18 cellular contexts compared by ENCODE assay signal in genomic region chr12:80272516-80272915, GRCh38.
DNase-seq lines count a peak whose midpoint lies in the region; ATAC-seq and TF ChIP-seq lines count a peak whose summit lies in the region.
"Had no signal": no experiment of that assay in that cellular context is flagged by ENCODE, and none has a peak within 500 bp of the region (broad histone marks: within the 10 kb centered on the region; RNA-seq: fewer than 3 reads in every experiment).

No MANE protein-coding gene starts in this region.

- H3K9me1 ChIP-seq in IMR-90 (ENCODE audit: insufficient read depth, low read length), result no peaks in the 10 kb centered on the region

- H2AFZ ChIP-seq in IMR-90 (replicated peaks; ENCODE audit: low read length, poor library complexity) (no peak overlapping the region), SK-N-SH (ENCODE audit: low read depth) (no peak overlapping the region)

- H3K27me3 ChIP-seq in A673 (replicated peaks; ENCODE audit: insufficient read depth, low read depth, low read length, poor library complexity) (no peaks in the 10 kb centered on the region), IMR-90 (ENCODE audit: control insufficient read depth, insufficient read depth, low read length) (no peaks in the 10 kb centered on the region), SK-N-SH (ENCODE audit: insufficient read depth) (no peaks in the 10 kb centered on the region), thyroid gland (no peaks in the 10 kb centered on the region)
- H3K27me3 ChIP-seq: Peyer's patch had no signal

- H3K9ac ChIP-seq in IMR-90 (ENCODE audit: low read depth, low read length) (no peak overlapping the region), SK-N-SH (no peak overlapping the region)

- no peak overlapping the region for H2AK9ac ChIP-seq in IMR-90 (replicated peaks; ENCODE audit: low read depth, low read length, poor library complexity)

- no peak overlapping the region for H3K4ac ChIP-seq in IMR-90 (ENCODE audit: low read depth, low read length)

- H3K4me1 ChIP-seq in A673 (ENCODE audit: insufficient read depth, low read length, poor library complexity, severe bottlenecking) (peaks cover 17% of the 10 kb centered on the region), IMR-90 (ENCODE audit: control insufficient read depth, insufficient read depth, low read length) (peaks cover 4% of the 10 kb centered on the region), SK-N-SH (ENCODE audit: control insufficient read depth in 1 of 2, insufficient read depth in 2 of 2, low read depth in 1 of 2, low read length in 1 of 2) (peaks cover 0 to 10% of the 10 kb centered on the region in 2 experiments; a peak in 2 of 4 replicates), thyroid gland (no peaks in the 10 kb centered on the region)
- H3K4me1 ChIP-seq: Peyer's patch had no signal

- no peaks in the 10 kb centered on the region for H3K9me2 ChIP-seq in SK-N-SH

- TF ChIP-seq RAD21 in IMR-90 (IDR thresholded peaks at IDR 0.05; ENCODE audit: low read length) (no peak), SK-N-SH (IDR thresholded peaks at IDR 0.05; ENCODE audit: low read length) (no peak)

- intact Hi-C loops in A673 (cut with micrococcal nuclease; ENCODE audit: unreplicated experiment) (loop anchor here (10.0 kb wide), 1 partner anchor 718 kb away; no protein-coding TSS in a partner anchor), IMR-90 (cut with micrococcal nuclease) (loop anchor here (5.0 kb wide), 1 partner anchor 850 kb away; no protein-coding TSS in a partner anchor), thyroid gland (cut with DNase I) (loop anchor here (10.0 kb wide), 1 partner anchor 868 kb away; no protein-coding TSS in a partner anchor)

- H2BK120ac ChIP-seq in IMR-90 (ENCODE audit: low read depth, low read length), result no peak overlapping the region

- peaks cover 14% of the 10 kb centered on the region for H3F3A ChIP-seq in SK-N-SH (replicated peaks; ENCODE audit: insufficient read depth)

- no peaks in the 10 kb centered on the region for H3K9me3 Mint-ChIP-seq in mesothelial cell of epicardium
- H3K9me3 Mint-ChIP-seq: CD14-positive monocyte, H9 had no signal

- peaks cover 38% of the 10 kb centered on the region for H3K4me1 Mint-ChIP-seq in mesothelial cell of epicardium
- H3K4me1 Mint-ChIP-seq: CD14-positive monocyte, H9 had no signal

- H3K9me3 ChIP-seq in A673 (ENCODE audit: low read depth, low read length, poor library complexity, severe bottlenecking), result no peaks in the 10 kb centered on the region
- no peaks in the 10 kb centered on the region for H3K9me3 ChIP-seq in IMR-90 (ENCODE audit: control insufficient read depth, insufficient read depth, low read length)
- H3K9me3 ChIP-seq in SK-N-SH, result no peaks in the 10 kb centered on the region
- no peaks in the 10 kb centered on the region for H3K9me3 ChIP-seq in thyroid gland
- H3K9me3 ChIP-seq: Peyer's patch had no signal

- H3K79me1 ChIP-seq in IMR-90 (ENCODE audit: low read depth in 1 of 2, low read length in 2 of 2), result no peaks in the 10 kb centered on the region

- POLR2A ChIA-PET in A673 (lab: Charles Lee; ENCODE audit: low non-redundant PET), result no interaction called here
- POLR2A ChIA-PET in IMR-90 (lab: Charles Lee; ENCODE audit: unreplicated experiment), result no interaction called here
- POLR2A ChIA-PET in SK-N-SH (lab: Yijun Ruan, JAX), result no interaction called here

- no peak overlapping the region for H2BK15ac ChIP-seq in IMR-90 (ENCODE audit: low read depth, low read length)

- H3K4me3 ChIP-seq in A673 (ENCODE audit: low read depth, low read length, poor library complexity, severe bottlenecking), result no peak overlapping the region
- no peak overlapping the region for H3K4me3 ChIP-seq in IMR-90 (ENCODE audit: insufficient read depth, low read depth, low read length)
- no peak overlapping the region for H3K4me3 ChIP-seq in SK-N-SH (ENCODE audit: low read depth in 2 of 2, low read length in 1 of 2)
- no peak overlapping the region for H3K4me3 ChIP-seq in thyroid gland (replicated peaks in 1 of 3)
- H3K4me3 ChIP-seq: Peyer's patch had no signal

- no peak for TF ChIP-seq POLR2A in IMR-90 (IDR thresholded peaks at IDR 0.05; ENCODE audit: low read depth, low read length)
- TF ChIP-seq POLR2A in thyroid gland (IDR thresholded peaks at IDR 0.05), result no peak

- no peak overlapping the region for H4K5ac ChIP-seq in IMR-90 (ENCODE audit: low read depth, low read length)

- no peak overlapping the region for H3K56ac ChIP-seq in IMR-90 (ENCODE audit: extremely low read depth, insufficient read depth, low read length)

- peak overlapping the region; percentile 44 for H3K27ac Mint-ChIP-seq in mesothelial cell of epicardium
- H3K27ac Mint-ChIP-seq: H9 had no signal

- no peak overlapping the region for H3K18ac ChIP-seq in IMR-90 (ENCODE audit: low read depth, low read length)

- H2BK20ac ChIP-seq in IMR-90 (ENCODE audit: low read depth, low read length), result peak overlapping the region; percentile 18; the same call in 1 of the 2 replicates

- no peaks in the 10 kb centered on the region for H3K36me3 ChIP-seq in A673 (ENCODE audit: insufficient read depth, low read length, poor library complexity, severe bottlenecking)
- no peaks in the 10 kb centered on the region for H3K36me3 ChIP-seq in IMR-90 (ENCODE audit: control insufficient read depth, insufficient read depth, low read length)
- no peaks in the 10 kb centered on the region for H3K36me3 ChIP-seq in SK-N-SH (replicated peaks in 1 of 2; ENCODE audit: control insufficient read depth in 1 of 2, insufficient read depth in 2 of 2, low read length in 1 of 2)
- H3K36me3 ChIP-seq in thyroid gland, result no peaks in the 10 kb centered on the region
- H3K36me3 ChIP-seq: Peyer's patch had no signal

- DNase-seq in A673 (ENCODE audit: low spot score) (peak; percentile 54), IMR-90 (no peak), NCI-H82 treated with DMSO at 0.1 percent for 48 hours (lab: John Stamatoyannopoulos, UW; ENCODE audit: unreplicated experiment) (peak; percentile 76), mesothelial cell of epicardium (ENCODE audit: low spot score in 2 of 2, unreplicated experiment in 2 of 2) (no peak), SK-N-SH (no peak), thyroid gland (no peak)
- DNase-seq: AML-193, DMS153, H9, NCI-H2029, NCI-H226, NCI-H774, Peyer's patch, T-helper 1 cell had no signal

- no peaks in the 10 kb centered on the region for H4K20me1 ChIP-seq in IMR-90 (ENCODE audit: insufficient read depth, low read length)
- H4K20me1 ChIP-seq in SK-N-SH (ENCODE audit: insufficient read depth), result no peaks in the 10 kb centered on the region

- H4K91ac ChIP-seq in IMR-90 (ENCODE audit: insufficient read depth, low read depth, low read length), result no peak overlapping the region

- dilution Hi-C loops in IMR-90 (cut with HindIII; ENCODE audit: low sequenced_read_pairs, unreplicated experiment), result no loop called here

- no peak overlapping the region for H3K4me2 ChIP-seq in IMR-90 (ENCODE audit: low read depth, low read length)
- no peak overlapping the region for H3K4me2 ChIP-seq in SK-N-SH

- in situ Hi-C loops in IMR-90 (cut with MboI; ENCODE audit: low sequenced_read_pairs), result no loop called here

- H2AK5ac ChIP-seq in IMR-90 (ENCODE audit: low read depth, low read length), result no peak overlapping the region

- TF ChIP-seq CTCF in A673 (conservative IDR thresholded peaks at IDR 0.05; ENCODE audit: low read depth, low read length) (no peak), IMR-90 (conservative IDR thresholded peaks at IDR 0.05; ENCODE audit: low read depth, low read length) (no peak), mesothelial cell of epicardium (IDR thresholded peaks at IDR 0.05; ENCODE audit: unreplicated experiment) (no peak), SK-N-SH (IDR thresholded peaks at IDR 0.05) (no peak), thyroid gland (IDR thresholded peaks at IDR 0.05) (no peak)

- no peaks in the 10 kb centered on the region for H3K79me2 ChIP-seq in SK-N-SH (ENCODE audit: insufficient read depth)

- no peaks in the 10 kb centered on the region for H3K36me3 Mint-ChIP-seq in mesothelial cell of epicardium
- H3K36me3 Mint-ChIP-seq: CD14-positive monocyte had no signal

- no peak overlapping the region for H3K14ac ChIP-seq in IMR-90 (replicated peaks; ENCODE audit: low read depth, low read length)

- BruUV-seq in A673 (replicated peaks; lab: Mats Ljungman, UMichigan) (no TSS peak), IMR-90 (replicated peaks; lab: Mats Ljungman, UMichigan) (no TSS peak)

- CTCF ChIA-PET in A673 (lab: Charles Lee), result interaction anchor here (1.3 kb wide), 1 partner anchor 77 kb away, joined by 3 read pairs; no protein-coding TSS in a partner anchor
- CTCF ChIA-PET in IMR-90 (lab: Yijun Ruan, JAX), result interaction anchor here (5.6 kb wide), 1 partner anchor 77 kb away, joined by 46 read pairs; no protein-coding TSS in a partner anchor
- CTCF ChIA-PET in SK-N-SH (lab: Yijun Ruan, JAX), result no interaction called here

- H2BK5ac ChIP-seq in IMR-90 (ENCODE audit: low read depth, low read length, poor library complexity, severe bottlenecking), result no peak overlapping the region

- H3K4me3 Mint-ChIP-seq in mesothelial cell of epicardium, result no peak overlapping the region
- H3K4me3 Mint-ChIP-seq: CD14-positive monocyte, H9 had no signal

- ATAC-seq in IMR-90 (ENCODE audit: low read depth) (no peak), GM21526 (IDR thresholded peaks at IDR 0.05; ENCODE audit: low FRiP score, unreplicated experiment) (no peak)
- ATAC-seq: Right ventricle myocardium inferior, SK-N-SH treated with all-trans-retinoic acid at 6 μM for 48 hours had no signal

- no peak overlapping the region for H4K8ac ChIP-seq in IMR-90 (ENCODE audit: low read depth in 2 of 2, low read length in 2 of 2)

- no CpG with 5 or more reads among the region's 2 CpGs for WGBS in IMR-90 (ENCODE audit: extremely low coverage in 2 of 2, insufficient read length in 1 of 2), 2 experiments
- WGBS in SK-N-SH (ENCODE audit: low lambda C conversion rate), result 34% methylated on average over 2 of the region's 2 CpGs
- 88 to 91% methylated on average over 2 of the region's 2 CpGs for WGBS in thyroid gland, 2 donors

- H3K27me3 Mint-ChIP-seq in mesothelial cell of epicardium (ENCODE audit: low read depth), result no peaks in the 10 kb centered on the region

- no peak overlapping the region for H3K23ac ChIP-seq in IMR-90 (ENCODE audit: low read depth, low read length)

- H3K27ac ChIP-seq in A673 (ENCODE audit: low read depth, low read length, poor library complexity, severe bottlenecking) (no peak overlapping the region), IMR-90 (ENCODE audit: insufficient read depth, low read length) (no peak overlapping the region), SK-N-SH (ENCODE audit: low read depth in 2 of 2, low read length in 1 of 2) (no peak overlapping the region), thyroid gland (no peak overlapping the region)
- H3K27ac ChIP-seq: Peyer's patch had no signal

- TF ChIP-seq EP300 in SK-N-SH (IDR thresholded peaks at IDR 0.05; ENCODE audit: borderline replicate concordance in 1 of 2, low read depth in 1 of 2, low read length in 1 of 2), result no peak

TF ChIP-seq in IMR-90, 13 proteins besides CTCF, POLR2A, EP300 and RAD21 (continues in another document):
- TF ChIP-seq MAZ (IDR thresholded peaks at IDR 0.05; ENCODE audit: borderline replicate concordance, low read depth, low read length) (no peak), RFX5 (IDR thresholded peaks at IDR 0.05; ENCODE audit: low read depth, low read length) (no peak)

TF ChIP-seq in SK-N-SH, 30 proteins besides CTCF, POLR2A, EP300 and RAD21 (continues in another document):
- TF ChIP-seq RFX5 (IDR thresholded peaks at IDR 0.05; ENCODE audit: low read length), result no peak

Comparison
In these comparisons a context has a peak if more than half of its experiments do, and no peak if none do; other contexts are left out.
1. DNase-seq: peak in A673 (single experiment) and NCI-H82 treated with DMSO at 0.1 percent for 48 hours (single experiment); none in IMR-90 (single experiment), mesothelial cell of epicardium (0 of 2), SK-N-SH (single experiment) and thyroid gland (0 of 2).